18 cellular contexts compared by ENCODE assay signal in the genomic region with DNA sequence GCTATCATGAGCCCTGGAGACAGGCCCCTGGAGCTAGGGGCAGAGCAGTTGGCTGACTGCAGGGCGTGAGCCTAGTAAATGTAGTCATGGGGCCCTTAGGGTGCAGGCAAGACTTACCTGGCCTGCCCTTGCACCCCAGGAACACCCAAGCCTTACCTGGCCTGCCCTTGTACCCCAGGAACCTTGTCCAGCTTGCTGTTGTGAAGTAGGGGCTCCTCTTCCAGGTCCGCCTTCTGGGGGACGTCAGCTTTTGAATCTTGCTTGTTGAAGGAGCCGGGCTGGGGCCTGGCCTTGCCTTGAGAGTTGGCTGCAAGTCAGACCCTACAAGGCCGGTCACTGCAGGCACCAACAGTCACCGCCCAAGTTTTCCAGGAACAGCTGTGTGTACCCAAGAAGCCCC. TPM values are rescaled to one million over a fixed set of nuclear protein-coding genes. Genes with fewer than 3 reads are reported as not detected.
"Had no signal": no experiment of that assay in that cellular context is flagged by ENCODE, and none has a peak within 500 bp of the region (broad histone marks: within the 10 kb centered on the region; RNA-seq: fewer than 3 reads in every experiment).

No MANE protein-coding gene starts in this region.

RNA-seq across cellular contexts. Expression of a gene that starts 12.0 kb away (rescaled TPM):
- total RNA-seq: activated B cell treated with CpG ODN at 0.5 μM for 24 hours; activated CD4-positive, alpha-beta memory T cell treated with anti-CD3 and anti-CD28 coated beads, Interleukin-2, amount 10 ng/mL, durations not matched to agents 7 days and 5 days; activated CD4-positive, alpha-beta T cell treated with anti-CD3 and anti-CD28 coated beads, Interleukin-2, amount 10 ng/mL, durations not matched to agents 24 days and 14 days; activated CD8-positive, alpha-beta memory T cell treated with anti-CD3 and anti-CD28 coated beads for 36 hours; activated CD8-positive, alpha-beta T cell treated with anti-CD3 and anti-CD28 coated beads, Interleukin-2, amount 10 ng/mL, durations not matched to agents 7 days and 5 days; activated naive CD4-positive, alpha-beta T cell treated with anti-CD3 and anti-CD28 coated beads for 36 hours; activated naive CD4-positive, alpha-beta T cell treated with anti-CD3 and anti-CD28 coated beads, Interleukin-2, amount 50 U/mL, for 72 hours; activated naive CD8-positive, alpha-beta T cell treated with anti-CD3 and anti-CD28 coated beads for 36 hours; activated T-cell treated with anti-CD3 and anti-CD28 coated beads, Interleukin-2, amount 50 U/mL, for 4 hours; activated T-cell treated with anti-CD3 and anti-CD28 coated beads, Interleukin-2, amount 50 U/mL, for 72 hours; activated T-helper 1 cell treated with anti-CD3 and anti-CD28 coated beads, Interleukin-12 subunit alpha, Interleukin-12 subunit beta, Interleukin-2, Interleukin-4 antibody, amounts not matched to agents 30 ng/mL and 10 ng/mL and 1 ng/mL, durations not matched to agents 14 hours and 24 hours and 36 hours; activated T-helper 17 cell treated with anti-CD3 and anti-CD28 coated beads, Interleukin-2, amount 50 U/mL, for 72 hours; adrenal gland; body of pancreas had no signal
- polyA plus RNA-seq: adrenal gland, aorta had no signal

RNA-seq across cellular contexts. Expression of a gene that starts 57.2 kb away (rescaled TPM):
- total RNA-seq: activated B cell treated with CpG ODN at 0.5 μM for 24 hours; activated CD4-positive, alpha-beta memory T cell treated with anti-CD3 and anti-CD28 coated beads, Interleukin-2, amount 10 ng/mL, durations not matched to agents 7 days and 5 days; activated CD4-positive, alpha-beta T cell treated with anti-CD3 and anti-CD28 coated beads, Interleukin-2, amount 10 ng/mL, durations not matched to agents 24 days and 14 days; activated CD8-positive, alpha-beta memory T cell treated with anti-CD3 and anti-CD28 coated beads for 36 hours; activated CD8-positive, alpha-beta T cell treated with anti-CD3 and anti-CD28 coated beads, Interleukin-2, amount 10 ng/mL, durations not matched to agents 7 days and 5 days; activated naive CD4-positive, alpha-beta T cell treated with anti-CD3 and anti-CD28 coated beads for 36 hours; activated naive CD4-positive, alpha-beta T cell treated with anti-CD3 and anti-CD28 coated beads, Interleukin-2, amount 50 U/mL, for 72 hours; activated naive CD8-positive, alpha-beta T cell treated with anti-CD3 and anti-CD28 coated beads for 36 hours; activated T-cell treated with anti-CD3 and anti-CD28 coated beads, Interleukin-2, amount 50 U/mL, for 4 hours; activated T-cell treated with anti-CD3 and anti-CD28 coated beads, Interleukin-2, amount 50 U/mL, for 72 hours; activated T-helper 1 cell treated with anti-CD3 and anti-CD28 coated beads, Interleukin-12 subunit alpha, Interleukin-12 subunit beta, Interleukin-2, Interleukin-4 antibody, amounts not matched to agents 30 ng/mL and 10 ng/mL and 1 ng/mL, durations not matched to agents 14 hours and 24 hours and 36 hours; activated T-helper 17 cell treated with anti-CD3 and anti-CD28 coated beads, Interleukin-2, amount 50 U/mL, for 72 hours; adrenal gland; aorta; astrocyte; body of pancreas; breast epithelium; cardiac muscle cell had no signal
- polyA plus RNA-seq: adrenal gland, cardiac muscle cell had no signal
